ENCODE assay signal across 9 cellular contexts in genomic region chr2:9638532-9638931, GRCh38. TPM values are rescaled to one million over a fixed set of nuclear protein-coding genes. Genes with fewer than 3 reads are reported as not detected.
A peak's percentile ranks its signal among the peaks of the same experiment; 100 is the strongest.
DNase-seq lines count a peak whose midpoint lies in the region; ATAC-seq, FAIRE-seq and TF ChIP-seq lines count a peak whose summit lies in the region.
"Had no signal": no experiment of that assay in that cellular context is flagged by ENCODE, and none has a peak within 500 bp of the region (broad histone marks: within the 10 kb centered on the region; RNA-seq: fewer than 3 reads in every experiment).

No MANE protein-coding gene starts in this region.

- H3K4me1 ChIP-seq in hepatocyte (ENCODE audit: insufficient read depth) (peaks cover 20% of the 10 kb centered on the region), smooth muscle cell (ENCODE audit: low read depth) (peaks cover 11% of the 10 kb centered on the region)

- ATAC-seq in GM21526 (IDR thresholded peaks at IDR 0.05; ENCODE audit: low FRiP score, unreplicated experiment) (no peak), GM19035 (IDR thresholded peaks at IDR 0.05; ENCODE audit: unreplicated experiment) (no peak)
- ATAC-seq: foreskin keratinocyte had no signal

- no peaks in the 10 kb centered on the region for H3K79me2 ChIP-seq in hepatocyte
- no peaks in the 10 kb centered on the region for H3K79me2 ChIP-seq in smooth muscle cell (ENCODE audit: low read depth)

- FAIRE-seq in H54 (lab: Jason Lieb, UNC): peak; percentile 93

- H3K27me3 ChIP-seq in hepatocyte (no peaks in the 10 kb centered on the region), smooth muscle cell (ENCODE audit: low read depth) (no peaks in the 10 kb centered on the region), H7 (ENCODE audit: control insufficient read depth, insufficient read depth, low read length) (no peaks in the 10 kb centered on the region)
- H3K27me3 ChIP-seq: foreskin keratinocyte had no signal

- no peaks in the 10 kb centered on the region for H4K20me1 ChIP-seq in hepatocyte (ENCODE audit: insufficient read depth, poor library complexity, severe bottlenecking)
- H4K20me1 ChIP-seq in smooth muscle cell (ENCODE audit: low read depth): no peaks in the 10 kb centered on the region

- DNase-seq in H54 (ENCODE audit: insufficient read length, low spot score) (peak; percentile 91), hepatocyte (ENCODE audit: low spot score) (peak; percentile 86), smooth muscle cell (lab: John Stamatoyannopoulos, UW; ENCODE audit: unreplicated experiment) (peak; percentile 17), NCI-H82 treated with DMSO at 0.1 percent for 48 hours (lab: John Stamatoyannopoulos, UW; ENCODE audit: unreplicated experiment) (no peak), H7 (no peak)

- 43% methylated on average over 4 of the region's 4 CpGs for WGBS in hepatocyte (ENCODE audit: low lambda C conversion rate, missing lambda C conversion rate)
- WGBS in smooth muscle cell (ENCODE audit: low lambda C conversion rate): 45% methylated on average over 4 of the region's 4 CpGs

- H3K4me3 ChIP-seq in hepatocyte: no peak overlapping the region
- no peak overlapping the region for H3K4me3 ChIP-seq in smooth muscle cell
- no peak overlapping the region for H3K4me3 ChIP-seq in H7 (ENCODE audit: insufficient read depth, low read depth, low read length)

- H3K27ac ChIP-seq in angular gyrus (ENCODE audit: low read depth, low read length) (peak overlapping the region; percentile 97), hepatocyte (peak overlapping the region; percentile 60), smooth muscle cell (ENCODE audit: low read depth) (peak overlapping the region; percentile 45)
- H3K27ac ChIP-seq: foreskin keratinocyte had no signal

- peaks cover 4% of the 10 kb centered on the region for H3F3A ChIP-seq in smooth muscle cell (ENCODE audit: low read depth)

- H3K9me2 ChIP-seq in hepatocyte (replicated peaks; ENCODE audit: insufficient read depth): no peaks in the 10 kb centered on the region

- H3K36me3 ChIP-seq in hepatocyte (replicated peaks; ENCODE audit: insufficient read depth, low read depth) (no peaks in the 10 kb centered on the region), smooth muscle cell (ENCODE audit: low read depth) (no peaks in the 10 kb centered on the region), H7 (replicated peaks; ENCODE audit: control insufficient read depth, insufficient read depth, low read length) (no peaks in the 10 kb centered on the region)

- H2AFZ ChIP-seq in hepatocyte (no peak overlapping the region), smooth muscle cell (ENCODE audit: low read depth) (no peak overlapping the region)

- TF ChIP-seq CTCF in hepatocyte (IDR thresholded peaks at IDR 0.05; ENCODE audit: poor library complexity) (no peak), smooth muscle cell (IDR thresholded peaks at IDR 0.05; ENCODE audit: borderline replicate concordance, insufficient read depth, poor library complexity, severe bottlenecking) (no peak)

- no peaks in the 10 kb centered on the region for H3K9me3 ChIP-seq in hepatocyte (ENCODE audit: low read depth)
- H3K9me3 ChIP-seq in smooth muscle cell (replicated peaks; ENCODE audit: low read depth): no peaks in the 10 kb centered on the region

- no peak for TF ChIP-seq POLR2A in H54 (IDR thresholded peaks at IDR 0.05; ENCODE audit: low read depth, low read length)

- H3K9ac ChIP-seq in smooth muscle cell (ENCODE audit: low read depth): no peak overlapping the region

- H3K4me2 ChIP-seq in hepatocyte: peak overlapping the region; percentile 39
- H3K4me2 ChIP-seq in smooth muscle cell: peak overlapping the region; percentile 57

RNA-seq across cellular contexts. Expression of gene YWHAQ, which starts 7.7 kb away (rescaled TPM):
- total RNA-seq in hepatocyte (302 and 327 TPM in 2 replicates), smooth muscle cell (376 and 417 TPM in 2 replicates)
- polyA plus RNA-seq in hepatocyte (361 and 368 TPM in 2 replicates), smooth muscle cell (300 and 324 TPM in 2 replicates)
- total RNA-seq in H7 (2014; rRNA removed; shearing (Covaris generic)): 378 and 389 TPM in 2 replicates

Comparison
In these comparisons a context has a peak if more than half of its experiments do, and no peak if none do; other contexts are left out.
1. DNase-seq: peak in H54 (single experiment), hepatocyte (single experiment) and smooth muscle cell (single experiment); none in NCI-H82 treated with DMSO at 0.1 percent for 48 hours (single experiment) and H7 (single experiment).
2. H3K27ac ChIP-seq: peak in every context shown above with its lines; median percentile 97 in angular gyrus; 60 in hepatocyte; 45 in smooth muscle cell.